Comparison of ENCODE assay signal across 13 cellular contexts in genomic region chr7:88665892-88666514, GRCh38.
"Had no signal": no experiment of that assay in that cellular context is flagged by ENCODE, and none has a peak within 500 bp of the region (broad histone marks: within the 10 kb centered on the region; RNA-seq: fewer than 3 reads in every experiment).

No MANE protein-coding gene starts in this region.

- FAIRE-seq: frontal cortex, kidney had no signal

- H3K9me3 ChIP-seq: heart right ventricle, left ventricle myocardium inferior, ovary had no signal

- ATAC-seq: heart right ventricle had no signal

- H3K4me3 ChIP-seq: heart right ventricle, left ventricle myocardium inferior, neural progenitor cell, ovary had no signal

- H3K4me2 ChIP-seq: neural progenitor cell had no signal

- H3K36me3 ChIP-seq: heart right ventricle, left ventricle myocardium inferior, neural progenitor cell, ovary had no signal

- H3K27ac ChIP-seq: heart right ventricle, left ventricle myocardium inferior, neural progenitor cell, ovary had no signal

- H3K4me1 Mint-ChIP-seq: activated CD4-positive, alpha-beta memory T cell treated with anti-CD3 and anti-CD28 coated beads, Interleukin-2, amount 10 ng/mL, durations not matched to agents 7 days and 5 days; neural progenitor cell had no signal

- H3K4me3 Mint-ChIP-seq: activated CD4-positive, alpha-beta memory T cell treated with anti-CD3 and anti-CD28 coated beads, Interleukin-2, amount 10 ng/mL, durations not matched to agents 7 days and 5 days; neural progenitor cell; stimulated activated naive CD8-positive, alpha-beta T cell treated with anti-CD3 and anti-CD28 coated beads, Interleukin-15, Interleukin-2, amounts not matched to agents 100 ng/mL and 50 ng/mL, for 24 hours had no signal

- DNase-seq: activated CD4-positive, alpha-beta memory T cell treated with anti-CD3 and anti-CD28 coated beads, Interleukin-2, amount 10 ng/mL, durations not matched to agents 7 days and 5 days; activated CD8-positive, alpha-beta memory T cell treated with anti-CD3 and anti-CD28 coated beads, Interleukin-2, amount 50 U/mL, for 48 hours; aorta; heart right ventricle; kidney; left ventricle myocardium inferior; ovary; retina; stimulated activated CD4-positive, alpha-beta T cell treated with anti-CD3 and anti-CD28 coated beads, Interleukin-4, amount 100 ng/mL, for 1 hour; stimulated activated CD8-positive, alpha-beta memory T cell treated with anti-CD3 and anti-CD28 coated beads, Interleukin-4, amount 100 ng/mL, for 48 hours had no signal

- H3K27me3 ChIP-seq: heart right ventricle, neural progenitor cell, ovary had no signal

- H3K9ac ChIP-seq: neural progenitor cell had no signal

- H3K4me1 ChIP-seq: heart right ventricle, left ventricle myocardium inferior, neural progenitor cell had no signal

- H3K9me3 Mint-ChIP-seq: activated CD4-positive, alpha-beta memory T cell treated with anti-CD3 and anti-CD28 coated beads, Interleukin-2, amount 10 ng/mL, durations not matched to agents 7 days and 5 days; neural progenitor cell had no signal

- H3K27me3 Mint-ChIP-seq: activated CD4-positive, alpha-beta memory T cell treated with anti-CD3 and anti-CD28 coated beads, Interleukin-2, amount 10 ng/mL, durations not matched to agents 7 days and 5 days had no signal

- H3K36me3 Mint-ChIP-seq: neural progenitor cell had no signal

- H2AFZ ChIP-seq: neural progenitor cell had no signal

- H3K27ac Mint-ChIP-seq: activated CD4-positive, alpha-beta memory T cell treated with anti-CD3 and anti-CD28 coated beads, Interleukin-2, amount 10 ng/mL, durations not matched to agents 7 days and 5 days; neural progenitor cell; stimulated activated naive CD8-positive, alpha-beta T cell treated with anti-CD3 and anti-CD28 coated beads, Interleukin-15, Interleukin-2, amounts not matched to agents 100 ng/mL and 50 ng/mL, for 24 hours had no signal
